8 cellular contexts compared by ENCODE assay signal in the genomic region with DNA sequence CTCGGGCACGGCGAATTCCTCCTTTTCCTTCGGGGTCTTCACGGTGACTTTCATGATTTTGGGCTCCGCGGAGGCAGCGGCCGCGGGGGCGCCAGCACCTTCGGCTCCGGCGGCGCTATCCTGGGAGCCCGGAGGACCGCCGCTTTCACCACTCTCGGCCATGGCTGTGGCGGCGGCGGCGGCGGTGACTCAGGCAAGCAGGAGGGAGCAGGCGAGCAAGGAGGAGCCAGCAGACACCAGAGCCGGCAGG. TPM values are rescaled to one million over a fixed set of nuclear protein-coding genes. Genes with fewer than 3 reads are reported as not detected.
DNase-seq lines count a peak whose midpoint lies in the region; ATAC-seq and TF ChIP-seq lines count a peak whose summit lies in the region.

No MANE protein-coding gene starts in this region.

- intact Hi-C loops in activated CD4-positive, alpha-beta T cell treated with anti-CD3 and anti-CD28 coated beads for 36 hours (cut with DNase I, micrococcal nuclease): loop anchor here (1.0 to 5.0 kb wide), 6 partner anchors 84 to 273 kb away; a partner anchor contains a TSS

- H3K9me3 Mint-ChIP-seq in activated CD4-positive, alpha-beta T cell treated with anti-CD3 and anti-CD28 coated beads for 36 hours (ENCODE audit: low read depth): no peaks in the 10 kb centered on the region

- no peaks in the 10 kb centered on the region for H3K9me3 ChIP-seq in NT2/D1 (ENCODE audit: insufficient read depth, low read length)

- peaks cover 18% of the 10 kb centered on the region for H3K36me3 Mint-ChIP-seq in activated CD4-positive, alpha-beta T cell treated with anti-CD3 and anti-CD28 coated beads for 36 hours (ENCODE audit: low read depth)

- no peak for TF ChIP-seq CTCF in astrocyte of the cerebellum (IDR thresholded peaks at IDR 0.05; ENCODE audit: low read depth, low read length, missing control alignments)
- no peak for TF ChIP-seq CTCF in kidney epithelial cell (IDR thresholded peaks at IDR 0.05; ENCODE audit: insufficient read depth, low read length, poor library complexity, severe bottlenecking)

- no peaks in the 10 kb centered on the region for H3K27me3 ChIP-seq in NT2/D1 (ENCODE audit: insufficient read depth, insufficient read length)
- H3K27me3 ChIP-seq in kidney epithelial cell (ENCODE audit: control insufficient read depth, insufficient read depth, low read length): no peaks in the 10 kb centered on the region

- peak; percentile 89 for DNase-seq in activated CD4-positive, alpha-beta T cell treated with anti-CD3 and anti-CD28 coated beads for 36 hours
- no peak for DNase-seq in activated CD4-positive, alpha-beta T cell treated with anti-CD3 and anti-CD28 coated beads, Interleukin-2, amount 50 U/mL, for 1 hour
- DNase-seq in NT2/D1 (ENCODE audit: low read depth, low spot score) (peak; percentile 5), astrocyte of the cerebellum (ENCODE audit: low read depth) (no peak), kidney epithelial cell (ENCODE audit: low read depth) (peak; percentile 29), DMS153 treated with DMSO at 0.1 percent for 48 hours (lab: John Stamatoyannopoulos, UW; ENCODE audit: unreplicated experiment) (no peak)
- peak; percentile 61 to 73 for DNase-seq in stimulated activated CD4-positive, alpha-beta T cell treated with anti-CD3 and anti-CD28 coated beads, Interleukin-4, amount 100 ng/mL, for 48 hours (ENCODE audit: low read depth in 2 of 2)

- peak overlapping the region; percentile 99 for H3K9ac ChIP-seq in NT2/D1 (ENCODE audit: insufficient read length, low read depth)

- peak overlapping the region; percentile 80 for H3K4me3 Mint-ChIP-seq in activated CD4-positive, alpha-beta T cell treated with anti-CD3 and anti-CD28 coated beads for 36 hours

- H3K4me3 ChIP-seq in NT2/D1 (ENCODE audit: insufficient read length, low read depth): peak overlapping the region; percentile 98
- peak overlapping the region; percentile 95 for H3K4me3 ChIP-seq in astrocyte of the cerebellum (ENCODE audit: low read depth, low read length)
- H3K4me3 ChIP-seq in kidney epithelial cell (ENCODE audit: low read depth, low read length): peak overlapping the region; percentile 97

- CTCF ChIA-PET in activated CD4-positive, alpha-beta T cell treated with anti-CD3 and anti-CD28 coated beads for 36 hours (lab: Charles Lee): interaction anchor here (2.5 kb wide), 1 partner anchor 58 kb away, joined by 6 read pairs; no protein-coding TSS in a partner anchor

- in situ Hi-C loops in astrocyte of the cerebellum (cut with HindIII; ENCODE audit: low sequenced_read_pairs): no loop called here

- H3K36me3 ChIP-seq in NT2/D1 (ENCODE audit: insufficient read depth, insufficient read length, low read length) (peaks cover 17% of the 10 kb centered on the region), kidney epithelial cell (ENCODE audit: control insufficient read depth, insufficient read depth, low read length) (no peaks in the 10 kb centered on the region)

- POLR2A ChIA-PET in activated CD4-positive, alpha-beta T cell treated with anti-CD3 and anti-CD28 coated beads for 36 hours (lab: Charles Lee): interaction anchor here (1.1 to 2.0 kb wide), 5 partner anchors 9 to 273 kb away, joined by 3 to 9 read pairs (median 6); a partner anchor contains a TSS

- no peaks in the 10 kb centered on the region for H3K4me1 ChIP-seq in NT2/D1 (ENCODE audit: insufficient read depth, insufficient read length)

- peak overlapping the region; percentile 100 for H3K27ac Mint-ChIP-seq in activated CD4-positive, alpha-beta T cell treated with anti-CD3 and anti-CD28 coated beads for 36 hours

- H3K4me1 Mint-ChIP-seq in activated CD4-positive, alpha-beta T cell treated with anti-CD3 and anti-CD28 coated beads for 36 hours: peaks cover 43% of the 10 kb centered on the region

- peak; percentile 77 for ATAC-seq in activated CD4-positive, alpha-beta T cell treated with anti-CD3 and anti-CD28 coated beads for 36 hours
- ATAC-seq in HG02884 (IDR thresholded peaks at IDR 0.05; ENCODE audit: unreplicated experiment): peak; percentile 40

- H3K27me3 Mint-ChIP-seq in activated CD4-positive, alpha-beta T cell treated with anti-CD3 and anti-CD28 coated beads for 36 hours: no peaks in the 10 kb centered on the region

RNA-seq across cellular contexts. Expression of a gene that starts 0.3 kb away (rescaled TPM):
- total RNA-seq in activated CD4-positive, alpha-beta T cell treated with anti-CD3 and anti-CD28 coated beads for 36 hours: 100 to 1,000 TPM in 1 of 2 experiments, 10 to 100 TPM in 1; 88.3 to 116 TPM
- total RNA-seq in kidney epithelial cell: 133 and 142 TPM in 2 replicates

Comparison
In these comparisons a context has a peak if more than half of its experiments do, and no peak if none do; other contexts are left out.
1. DNase-seq: peak in activated CD4-positive, alpha-beta T cell treated with anti-CD3 and anti-CD28 coated beads for 36 hours (single experiment), NT2/D1 (single experiment), kidney epithelial cell (single experiment) and stimulated activated CD4-positive, alpha-beta T cell treated with anti-CD3 and anti-CD28 coated beads, Interleukin-4, amount 100 ng/mL, for 48 hours (2 of 2); none in activated CD4-positive, alpha-beta T cell treated with anti-CD3 and anti-CD28 coated beads, Interleukin-2, amount 50 U/mL, for 1 hour (single experiment), astrocyte of the cerebellum (single experiment) and DMS153 treated with DMSO at 0.1 percent for 48 hours (single experiment).
2. Peak in every context shown above with its lines, with median percentiles within 50 percentile points of each other: H3K4me3 ChIP-seq.